ENCODE assay signal across 11 cellular contexts in the genomic region with DNA sequence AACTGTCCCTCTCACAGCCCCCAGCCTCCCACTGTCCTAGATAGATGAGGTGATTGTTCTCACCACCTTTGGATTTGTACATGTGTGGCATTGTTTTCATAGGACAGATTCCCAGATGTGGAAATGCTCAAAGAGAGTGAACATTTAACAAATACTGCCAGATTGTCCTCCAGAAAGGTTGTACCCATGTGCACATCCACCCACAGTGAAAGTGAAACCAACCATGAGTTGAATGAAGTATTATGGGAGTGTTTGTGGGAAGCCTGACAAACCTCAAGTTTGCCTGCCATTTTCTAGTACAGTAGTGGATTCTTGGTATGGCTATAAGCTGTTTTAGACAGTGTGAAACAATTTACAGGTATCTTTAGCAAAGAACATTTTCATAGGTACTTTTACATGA. TPM values are rescaled to one million over a fixed set of nuclear protein-coding genes. Genes with fewer than 3 reads are reported as not detected.
A peak's percentile ranks its signal among the peaks of the same experiment; 100 is the strongest.
DNase-seq lines count a peak whose midpoint lies in the region; FAIRE-seq and TF ChIP-seq lines count a peak whose summit lies in the region.
"Had no signal": no experiment of that assay in that cellular context is flagged by ENCODE, and none has a peak within 500 bp of the region (broad histone marks: within the 10 kb centered on the region; RNA-seq: fewer than 3 reads in every experiment).

No MANE protein-coding gene starts in this region.

- no peak for TF ChIP-seq POLR2A in uterus (IDR thresholded peaks at IDR 0.05)

- no peak overlapping the region for H3K9ac ChIP-seq in kidney (ENCODE audit: low read length in 2 of 2)

- peak overlapping the region; percentile 68 for H3K4me3 Mint-ChIP-seq in Calu3 (ENCODE audit: low read depth, unreplicated experiment)

- intact Hi-C loops in Calu3 (cut with micrococcal nuclease; ENCODE audit: unreplicated experiment): no loop called here
- intact Hi-C loops in kidney (cut with DNase I): no loop called here
- intact Hi-C loops in uterus (cut with DNase I; ENCODE audit: low total_unique reads): no loop called here

- DNase-seq in Calu3 (no peak), H4 (ENCODE audit: low spot score) (peak; percentile 28), SW480 (ENCODE audit: low spot score) (peak; percentile 3), hepatocyte (ENCODE audit: low spot score) (no peak), kidney (no peak), uterus (no peak)
- no peak for DNase-seq in stimulated activated CD4-positive, alpha-beta T cell treated with anti-CD3 and anti-CD28 coated beads, Interleukin-2, amount 100 ng/mL, for 24 hours
- DNase-seq in effector CD8-positive, alpha-beta T cell (lab: John Stamatoyannopoulos, UW): no peak
- DNase-seq: NCI-H82 had no signal

- H3K36me3 ChIP-seq in hepatocyte (replicated peaks; ENCODE audit: insufficient read depth, low read depth): no peaks in the 10 kb centered on the region
- H3K36me3 ChIP-seq in kidney (ENCODE audit: control insufficient read depth in 1 of 2, insufficient read depth in 2 of 2, low read length in 2 of 2): no peaks in the 10 kb centered on the region
- H3K36me3 ChIP-seq in uterus: no peaks in the 10 kb centered on the region
- H3K36me3 ChIP-seq: cardiac muscle cell, neutrophil had no signal

- H3K27ac ChIP-seq in hepatocyte (no peak overlapping the region), kidney (ENCODE audit: low read depth in 2 of 2, low read length in 2 of 2) (no peak overlapping the region), uterus (peak overlapping the region in 1 of 2 donors; percentile 12)
- H3K27ac ChIP-seq: cardiac muscle cell, neutrophil had no signal

- H3K9me3 ChIP-seq in hepatocyte (ENCODE audit: low read depth) (no peaks in the 10 kb centered on the region), kidney (ENCODE audit: control insufficient read depth in 1 of 2, low read length in 2 of 2) (no peaks in the 10 kb centered on the region), uterus (no peaks in the 10 kb centered on the region)
- H3K9me3 ChIP-seq: neutrophil had no signal

- H3K4me2 ChIP-seq in hepatocyte: peak overlapping the region; percentile 32

- H3K27me3 Mint-ChIP-seq in Calu3 (ENCODE audit: unreplicated experiment): no peaks in the 10 kb centered on the region

- H3K27ac Mint-ChIP-seq in Calu3 (ENCODE audit: unreplicated experiment): no peak overlapping the region

- H3K79me2 ChIP-seq in hepatocyte: peaks cover 4% of the 10 kb centered on the region

- no peaks in the 10 kb centered on the region for H3K4me1 ChIP-seq in hepatocyte (ENCODE audit: insufficient read depth)
- no peaks in the 10 kb centered on the region for H3K4me1 ChIP-seq in kidney (ENCODE audit: control insufficient read depth in 1 of 2, insufficient read depth in 1 of 2, low read depth in 1 of 2, low read length in 2 of 2)
- no peaks in the 10 kb centered on the region for H3K4me1 ChIP-seq in uterus

- H3K36me3 Mint-ChIP-seq in Calu3 (ENCODE audit: insufficient read depth, unreplicated experiment): peaks cover 6% of the 10 kb centered on the region

- no peak for TF ChIP-seq CTCF in Calu3 (IDR thresholded peaks at IDR 0.05; ENCODE audit: unreplicated experiment)
- no peak for TF ChIP-seq CTCF in hepatocyte (IDR thresholded peaks at IDR 0.05; ENCODE audit: poor library complexity)
- no peak for TF ChIP-seq CTCF in kidney (IDR thresholded peaks at IDR 0.05; ENCODE audit: borderline replicate concordance, extremely low read depth, insufficient read depth)
- no peak for TF ChIP-seq CTCF in uterus (IDR thresholded peaks at IDR 0.05)

- H3K4me3 ChIP-seq in hepatocyte: no peak overlapping the region
- no peak overlapping the region for H3K4me3 ChIP-seq in kidney (ENCODE audit: low read length in 2 of 2)
- H3K4me3 ChIP-seq in uterus: no peak overlapping the region
- H3K4me3 ChIP-seq: cardiac muscle cell had no signal

- no peaks in the 10 kb centered on the region for H4K20me1 ChIP-seq in hepatocyte (ENCODE audit: insufficient read depth, poor library complexity, severe bottlenecking)

- FAIRE-seq in kidney (lab: Jason Lieb, UNC): no peak

- no peaks in the 10 kb centered on the region for H3K9me3 Mint-ChIP-seq in Calu3 (ENCODE audit: low read depth, unreplicated experiment)

- H3K9me2 ChIP-seq in hepatocyte (replicated peaks; ENCODE audit: insufficient read depth): no peaks in the 10 kb centered on the region

- H3K27me3 ChIP-seq in hepatocyte (no peaks in the 10 kb centered on the region), uterus (no peaks in the 10 kb centered on the region)
- H3K27me3 ChIP-seq: cardiac muscle cell, neutrophil had no signal

- peaks cover 16% of the 10 kb centered on the region for H3K4me1 Mint-ChIP-seq in Calu3 (ENCODE audit: low read depth, unreplicated experiment)

- no peak overlapping the region for H2AFZ ChIP-seq in hepatocyte

- CTCF ChIA-PET in Calu3 (lab: Charles Lee): no interaction called here

- BruUV-seq in Calu3 (replicated peaks; lab: Mats Ljungman, UMichigan): no TSS peak

RNA-seq across cellular contexts. Expression of gene ANKRD6, which starts 42.7 kb away (rescaled TPM):
- total RNA-seq in Calu3 (2022) (14.7 and 18.0 TPM in 2 replicates), hepatocyte (20.9 and 30.2 TPM in 2 replicates), kidney (29.5 TPM), uterus (10 to 100 TPM in 3 of 4 donors, 1 to 10 TPM in 1; 6.7 to 32.6 (median 24.5) TPM)
- 3.2 and 3.4 TPM in 2 replicates for total RNA-seq in H4 (2014; rRNA removed; shearing (Covaris generic))
- polyA plus RNA-seq in hepatocyte (9.3 and 12.2 TPM in 2 replicates), kidney (ENCODE audit: insufficient read depth, low read depth, low replicate concordance) (10.3 TPM)

Comparison
In these comparisons a context has a peak if more than half of its experiments do, and no peak if none do; other contexts are left out.
1. DNase-seq: peak in H4 (single experiment) and SW480 (single experiment); none in Calu3 (single experiment), hepatocyte (single experiment), kidney (single experiment), stimulated activated CD4-positive, alpha-beta T cell treated with anti-CD3 and anti-CD28 coated beads, Interleukin-2, amount 100 ng/mL, for 24 hours (0 of 2), uterus (0 of 2) and effector CD8-positive, alpha-beta T cell (single experiment).